1 cellular context compared by ENCODE assay signal in the genomic region with DNA sequence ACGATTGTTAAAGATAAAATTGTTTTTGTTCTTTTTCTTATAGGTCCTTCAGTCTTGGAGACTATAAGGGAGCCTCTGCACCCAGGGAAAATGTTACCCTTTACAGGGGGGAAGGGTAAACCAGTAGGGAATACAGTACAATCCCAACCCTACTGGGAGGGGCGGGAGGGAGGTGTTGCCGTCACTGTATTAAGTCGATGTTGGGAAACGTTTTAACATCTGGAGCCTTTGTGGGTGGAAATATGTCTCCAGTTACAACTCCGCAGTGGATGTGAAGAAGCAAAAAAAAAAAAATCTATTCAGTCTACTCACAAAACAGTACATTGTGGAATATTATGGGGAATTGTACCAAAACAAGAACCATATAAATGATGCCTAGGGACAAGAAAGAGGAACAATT.
TF ChIP-seq lines count a peak whose summit lies in the region.

No MANE protein-coding gene starts in this region.

TF ChIP-seq in HCT116, 20 proteins besides CTCF, POLR2A, EP300 and RAD21 (continued from another document):
- TF ChIP-seq, protein P1, sequence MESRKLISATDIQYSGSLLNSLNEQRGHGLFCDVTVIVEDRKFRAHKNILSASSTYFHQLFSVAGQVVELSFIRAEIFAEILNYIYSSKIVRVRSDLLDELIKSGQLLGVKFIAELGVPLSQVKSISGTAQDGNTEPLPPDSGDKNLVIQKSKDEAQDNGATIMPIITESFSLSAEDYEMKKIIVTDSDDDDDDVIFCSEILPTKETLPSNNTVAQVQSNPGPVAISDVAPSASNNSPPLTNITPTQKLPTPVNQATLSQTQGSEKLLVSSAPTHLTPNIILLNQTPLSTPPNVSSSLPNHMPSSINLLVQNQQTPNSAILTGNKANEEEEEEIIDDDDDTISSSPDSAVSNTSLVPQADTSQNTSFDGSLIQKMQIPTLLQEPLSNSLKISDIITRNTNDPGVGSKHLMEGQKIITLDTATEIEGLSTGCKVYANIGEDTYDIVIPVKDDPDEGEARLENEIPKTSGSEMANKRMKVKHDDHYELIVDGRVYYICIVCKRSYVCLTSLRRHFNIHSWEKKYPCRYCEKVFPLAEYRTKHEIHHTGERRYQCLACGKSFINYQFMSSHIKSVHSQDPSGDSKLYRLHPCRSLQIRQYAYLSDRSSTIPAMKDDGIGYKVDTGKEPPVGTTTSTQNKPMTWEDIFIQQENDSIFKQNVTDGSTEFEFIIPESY (IDR thresholded peaks at IDR 0.05; ENCODE audit: extremely low read depth, insufficient replicate concordance, low read length): no peak
- TF ChIP-seq ELF1 (IDR thresholded peaks at IDR 0.05; ENCODE audit: borderline replicate concordance, low read depth) (no peak), SRF (IDR thresholded peaks at IDR 0.05; ENCODE audit: low read depth) (no peak), EZH2phosphoT487 (IDR thresholded peaks at IDR 0.05; ENCODE audit: borderline replicate concordance) (no peak), SP1 (IDR thresholded peaks at IDR 0.05; ENCODE audit: low read depth) (no peak)
